In the genomic region with DNA sequence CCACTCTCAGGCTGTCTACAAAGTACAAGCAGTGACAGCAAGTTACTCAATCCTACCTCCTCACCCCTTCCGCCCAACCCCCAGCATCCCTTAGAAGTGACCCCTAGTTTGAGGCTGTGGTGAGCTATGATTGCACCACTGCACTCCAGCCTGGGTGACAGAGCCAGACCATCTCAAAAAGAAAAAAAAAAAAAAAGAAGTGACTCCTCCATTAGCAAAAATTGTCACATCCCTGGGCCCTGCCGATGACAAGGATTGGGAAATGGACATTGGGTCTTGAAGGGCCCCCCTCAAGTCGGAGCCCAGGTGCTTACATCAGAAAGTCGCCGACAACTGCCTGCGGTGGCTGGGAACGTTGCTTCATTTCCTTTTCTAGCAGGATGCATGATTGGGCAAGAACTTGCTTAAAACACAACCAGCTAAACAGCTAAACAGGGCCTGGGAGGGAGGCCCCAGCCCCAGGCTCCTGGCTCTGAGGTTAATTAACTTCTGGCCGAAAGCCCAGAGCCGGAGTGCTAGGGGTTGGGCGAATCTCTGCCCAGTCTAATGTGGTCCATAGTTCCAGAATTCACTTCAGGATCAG, we compare ENCODE assay signal across 8 cellular contexts. TPM values are rescaled to one million over a fixed set of nuclear protein-coding genes. Genes with fewer than 3 reads are reported as not detected.
DNase-seq lines count a peak whose midpoint lies in the region; ATAC-seq and TF ChIP-seq lines count a peak whose summit lies in the region.

No MANE protein-coding gene starts in this region.

- peak; percentile 94 for DNase-seq in AG09319 (ENCODE audit: extremely low read depth, low read depth)
- DNase-seq in NCI-H2029 treated with DMSO at 0.1 percent for 48 hours (lab: John Stamatoyannopoulos, UW) = peak; percentile 41
- no peak for DNase-seq in activated B cell treated with CpG ODN at 0.5 μM for 24 hours
- peak; percentile 90 to 95 for DNase-seq in fibroblast of lung (ENCODE audit: low read depth in 2 of 2)
- peak in 48 of 56 donors; percentile 2 to 78 (median 36) for DNase-seq in nucleus accumbens (lab: John Stamatoyannopoulos, UW)
- no peak for DNase-seq in effector CD4-positive, alpha-beta T cell
- no peak for DNase-seq in superior temporal gyrus (ENCODE audit: extremely low spot score)

- H4K20me1 ChIP-seq in fibroblast of lung (ENCODE audit: control insufficient read depth, extremely low read depth, insufficient read depth, low read length) = no peaks in the 10 kb centered on the region

- peak overlapping the region in 2 of 4 experiments; percentile 20 to 22 for H3K4me3 ChIP-seq in fibroblast of lung (replicated peaks in 1 of 4; ENCODE audit: control extremely low read depth in 1 of 4, insufficient read depth in 1 of 4, low read depth in 3 of 4, low read length in 4 of 4)

- intact Hi-C loops in activated B cell treated with CpG ODN at 0.5 μM for 24 hours (cut with micrococcal nuclease) = no loop called here

- H3K27me3 ChIP-seq in fibroblast of lung (ENCODE audit: control insufficient read depth, insufficient read depth, low read length) = no peaks in the 10 kb centered on the region

- CTCF ChIA-PET in activated B cell treated with CpG ODN at 0.5 μM for 24 hours (lab: Charles Lee) = interaction anchor here (1.4 kb wide), 2 partner anchors 30 to 57 kb away, joined by 3 to 4 read pairs; no protein-coding TSS in a partner anchor

- peak overlapping the region; percentile 70 for H3K27ac ChIP-seq in fibroblast of lung (ENCODE audit: insufficient read depth, low read length)

- H3K9ac ChIP-seq in fibroblast of lung (ENCODE audit: insufficient read depth, low read length) = peak overlapping the region; percentile 50

- peak overlapping the region; percentile 56 for H3K4me3 Mint-ChIP-seq in activated B cell treated with CpG ODN at 0.5 μM for 24 hours

- peak overlapping the region; percentile 64 for H3K4me2 ChIP-seq in fibroblast of lung (ENCODE audit: extremely low read depth, insufficient read depth, low read length)

- H3K36me3 Mint-ChIP-seq in activated B cell treated with CpG ODN at 0.5 μM for 24 hours (ENCODE audit: low read depth) = peaks cover 7% of the 10 kb centered on the region

- H3K27me3 Mint-ChIP-seq in activated B cell treated with CpG ODN at 0.5 μM for 24 hours = no peaks in the 10 kb centered on the region

- ATAC-seq in GM18511 (IDR thresholded peaks at IDR 0.05; ENCODE audit: unreplicated experiment) (peak; percentile 57), activated B cell treated with CpG ODN at 0.5 μM for 24 hours (ENCODE audit: low read depth) (peak; percentile 80)

- no peaks in the 10 kb centered on the region for H3K79me2 ChIP-seq in fibroblast of lung (ENCODE audit: control insufficient read depth, insufficient read depth, low read length)

- POLR2A ChIA-PET in activated B cell treated with CpG ODN at 0.5 μM for 24 hours (lab: Charles Lee) = interaction anchor here (0.6 to 2.1 kb wide), 8 partner anchors 16 to 667 kb away, joined by 3 to 15 read pairs (median 6); a partner anchor contains a TSS

- H3K4me1 Mint-ChIP-seq in activated B cell treated with CpG ODN at 0.5 μM for 24 hours = peaks cover 45% of the 10 kb centered on the region

- no peak overlapping the region for H2AFZ ChIP-seq in fibroblast of lung (ENCODE audit: low read length)

- TF ChIP-seq CTCF in AG09319 (IDR thresholded peaks at IDR 0.05; ENCODE audit: low read depth, low read length) (no peak), activated B cell treated with CpG ODN at 0.5 μM for 24 hours (IDR thresholded peaks at IDR 0.05) (no peak), fibroblast of lung (conservative IDR thresholded peaks at IDR 0.05 in 1 of 2, IDR thresholded peaks at IDR 0.05 in 1 of 2; ENCODE audit: low read depth in 1 of 2, low read length in 2 of 2) (no peak)

- no peaks in the 10 kb centered on the region for H3K9me3 Mint-ChIP-seq in activated B cell treated with CpG ODN at 0.5 μM for 24 hours

- no peaks in the 10 kb centered on the region for H3K36me3 ChIP-seq in fibroblast of lung (ENCODE audit: control insufficient read depth, insufficient read depth, low read length)

- peak overlapping the region; percentile 76 for H3K27ac Mint-ChIP-seq in activated B cell treated with CpG ODN at 0.5 μM for 24 hours

- H3K4me1 ChIP-seq in fibroblast of lung (ENCODE audit: control insufficient read depth, extremely low read depth, insufficient read depth, low read length) = peaks cover 14% of the 10 kb centered on the region

- H3K9me3 ChIP-seq in fibroblast of lung (ENCODE audit: control insufficient read depth, insufficient read depth, low read depth, low read length) = no peaks in the 10 kb centered on the region

RNA-seq across cellular contexts. Expression of a gene that starts 15.3 kb away (rescaled TPM):
- total RNA-seq in activated B cell treated with CpG ODN at 0.5 μM for 24 hours (4.5 and 6.2 TPM in 2 replicates), fibroblast of lung (15.4 and 20.0 TPM in 2 replicates)
- polyA plus RNA-seq in fibroblast of lung = 11.5 and 16.2 TPM in 2 replicates
- polyA plus RNA-seq in fibroblast of lung (2012) = 5.2 and 6.8 TPM in 2 replicates
- polyA minus RNA-seq in fibroblast of lung (ENCODE audit: low replicate concordance) = 81.4 and 87.0 TPM in 2 replicates

RNA-seq across cellular contexts. Expression of a gene that starts 21.9 kb away (rescaled TPM):
- total RNA-seq in activated B cell treated with CpG ODN at 0.5 μM for 24 hours (61.8 and 68.1 TPM in 2 replicates), fibroblast of lung (54.7 and 76.8 TPM in 2 replicates)
- polyA plus RNA-seq in fibroblast of lung = 68.4 and 78.6 TPM in 2 replicates
- 55.2 and 66.9 TPM in 2 replicates for polyA plus RNA-seq in fibroblast of lung (2012)
- polyA minus RNA-seq in fibroblast of lung (ENCODE audit: low replicate concordance) = 50.4 and 112 TPM in 2 replicates

RNA-seq across cellular contexts. Expression of a gene that starts 22.1 kb away (rescaled TPM):
- 27.6 and 32.1 TPM in 2 replicates for total RNA-seq in activated B cell treated with CpG ODN at 0.5 μM for 24 hours
- 10.1 and 11.3 TPM in 2 replicates for total RNA-seq in fibroblast of lung
- 13.8 and 14.4 TPM in 2 replicates for polyA plus RNA-seq in fibroblast of lung
- polyA plus RNA-seq in fibroblast of lung (2012) = 14.6 and 14.8 TPM in 2 replicates
- 15.7 and 20.7 TPM in 2 replicates for polyA minus RNA-seq in fibroblast of lung (ENCODE audit: low replicate concordance)

RNA-seq across cellular contexts. Expression of a gene that starts 28.2 kb away (rescaled TPM):
- total RNA-seq in activated B cell treated with CpG ODN at 0.5 μM for 24 hours (not detected in 2 replicates), fibroblast of lung (not detected in 2 replicates)
- polyA plus RNA-seq in fibroblast of lung = not detected in 2 replicates
- not detected in 2 replicates for polyA plus RNA-seq in fibroblast of lung (2012)
- not detected in 2 replicates for polyA minus RNA-seq in fibroblast of lung (ENCODE audit: low replicate concordance)

RNA-seq across cellular contexts. Expression of a gene that starts 31.1 kb away (rescaled TPM):
- total RNA-seq in activated B cell treated with CpG ODN at 0.5 μM for 24 hours (1.5 and 2.2 TPM in 2 replicates), fibroblast of lung (7.4 and 13.0 TPM in 2 replicates)
- polyA plus RNA-seq in fibroblast of lung = 17.6 and 21.2 TPM in 2 replicates
- 42.8 and 51.9 TPM in 2 replicates for polyA plus RNA-seq in fibroblast of lung (2012)
- 56.3 and 56.9 TPM in 2 replicates for polyA minus RNA-seq in fibroblast of lung (ENCODE audit: low replicate concordance)

Comparison
In these comparisons a context has a peak if more than half of its experiments do, and no peak if none do; other contexts are left out.
1. DNase-seq: peak in AG09319 (single experiment), NCI-H2029 treated with DMSO at 0.1 percent for 48 hours (single experiment), fibroblast of lung (2 of 2) and nucleus accumbens (48 of 56); none in activated B cell treated with CpG ODN at 0.5 μM for 24 hours (single experiment), effector CD4-positive, alpha-beta T cell (single experiment) and superior temporal gyrus (single experiment).